ENCODE assay signal across 10 cellular contexts in the genomic region with DNA sequence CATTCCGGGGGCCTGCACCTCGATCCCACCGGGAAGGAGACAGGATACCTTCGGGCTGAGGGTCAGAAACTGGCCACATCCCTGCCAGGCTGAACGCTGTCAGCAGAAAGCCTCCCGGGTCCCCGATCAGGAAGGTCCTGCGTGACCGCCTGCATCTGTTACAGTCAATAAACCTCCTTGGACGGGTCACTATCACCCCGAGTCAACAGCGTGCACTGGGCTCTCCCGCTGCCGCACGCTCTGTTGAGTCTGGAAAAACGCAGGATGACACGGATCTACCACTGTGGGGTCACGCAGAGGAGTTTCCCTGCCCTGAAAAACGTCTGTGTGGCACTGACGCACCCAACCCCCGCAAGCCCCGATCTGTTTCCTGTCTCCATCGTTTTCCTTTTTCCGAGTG. TPM values are rescaled to one million over a fixed set of nuclear protein-coding genes. Genes with fewer than 3 reads are reported as not detected.
DNase-seq lines count a peak whose midpoint lies in the region; ATAC-seq and TF ChIP-seq lines count a peak whose summit lies in the region.
"Had no signal": no experiment of that assay in that cellular context is flagged by ENCODE, and none has a peak within 500 bp of the region (broad histone marks: within the 10 kb centered on the region; RNA-seq: fewer than 3 reads in every experiment).

No MANE protein-coding gene starts in this region.

- no peak overlapping the region for H2BK15ac ChIP-seq in H9 (ENCODE audit: low read depth, low read length)

- H2AFZ ChIP-seq in H9 (ENCODE audit: low read length) = no peak overlapping the region

- no peak overlapping the region for H3T11ph ChIP-seq in H9 (ENCODE audit: low read length)

- peak overlapping the region; percentile 58 for H3K4me3 ChIP-seq in AG04449 (ENCODE audit: low read depth, low read length)
- peak overlapping the region; percentile 50 for H3K4me3 ChIP-seq in mesodermal cell (ENCODE audit: extremely low read depth, insufficient read depth, low read length, poor library complexity, severe bottlenecking)
- H3K4me3 ChIP-seq: K562 had no signal

- no peak overlapping the region for H2BK12ac ChIP-seq in H9 (ENCODE audit: insufficient read length, low read depth, low read length)

- no peak overlapping the region for H4K91ac ChIP-seq in H9 (ENCODE audit: insufficient read length, low read depth, low read length)

- no peak for DNase-seq in AG04449 (ENCODE audit: low read depth, low spot score)
- no peak for DNase-seq in H9
- no peak for DNase-seq in central memory CD8-positive, alpha-beta T cell (ENCODE audit: low spot score in 2 of 2)
- no peak for DNase-seq in stimulated activated naive CD4-positive, alpha-beta T cell treated with Interleukin-2 at 50 U/mL for 16 hours (lab: John Stamatoyannopoulos, UW)
- DNase-seq in central memory CD4-positive, alpha-beta T cell = no peak
- DNase-seq: GDM1 had no signal

- peaks cover 7% of the 10 kb centered on the region; the same call in 1 of the 2 replicates for H3K79me2 ChIP-seq in H9 (ENCODE audit: insufficient read depth, low read length)

- H3K79me1 ChIP-seq in H9 (ENCODE audit: insufficient read depth, low read depth, low read length, poor library complexity, severe bottlenecking) = no peaks in the 10 kb centered on the region

- H3K18ac ChIP-seq in H9 (ENCODE audit: insufficient read length, low read depth, low read length) = no peak overlapping the region

- 0 out of 7 replicates have a peak overlapping the region, but pooled peaks of 1 of the 3 experiments have one; percentile 11 for H3K27ac Mint-ChIP-seq in H9
- no peak overlapping the region for H3K27ac Mint-ChIP-seq in central memory CD8-positive, alpha-beta T cell (ENCODE audit: low read depth)

- no peak overlapping the region for H2BK120ac ChIP-seq in H9 (ENCODE audit: low read depth, low read length, poor library complexity, severe bottlenecking)

- H3K4me2 ChIP-seq in H9 (ENCODE audit: insufficient read depth, insufficient read length, low read length) = peak overlapping the region; percentile 37

- no peak overlapping the region for H2BK20ac ChIP-seq in H9 (ENCODE audit: low read depth, low read length, poor library complexity, severe bottlenecking)

- H3K9me3 ChIP-seq in H9 (ENCODE audit: control insufficient read depth, low read depth, low read length) (no peaks in the 10 kb centered on the region), mesodermal cell (ENCODE audit: control insufficient read depth, low read length) (no peaks in the 10 kb centered on the region)

- TF ChIP-seq CTCF in AG04449 (IDR thresholded peaks at IDR 0.05; ENCODE audit: insufficient read depth, low read length, missing control alignments) (no peak), H9 (conservative IDR thresholded peaks at IDR 0.05) (no peak)

- H3K14ac ChIP-seq in H9 (ENCODE audit: insufficient read depth, low read length) = no peak overlapping the region

- no CpG with 5 or more reads among the region's 24 CpGs for WGBS in H9 (ENCODE audit: extremely low coverage, insufficient read length, low lambda C conversion rate)
- 24 to 25% methylated on average over 23 to 24 of the region's 24 CpGs for WGBS in mesodermal cell (ENCODE audit: insufficient coverage in 2 of 2), 2 experiments

- H4K8ac ChIP-seq in H9 (replicated peaks; ENCODE audit: insufficient read length, low read depth, low read length) = no peak overlapping the region

- peaks cover 14% of the 10 kb centered on the region for H3K23me2 ChIP-seq in H9 (ENCODE audit: insufficient read length, low read depth, low read length, poor library complexity, severe bottlenecking)

- H3K4ac ChIP-seq in H9 (ENCODE audit: low read depth, low read length) = no peak overlapping the region

- no peak overlapping the region for H4K5ac ChIP-seq in H9 (ENCODE audit: insufficient read length, low read depth, low read length)

- H3K27me3 ChIP-seq in H9 (ENCODE audit: insufficient read depth, low read length) = peaks cover 8% of the 10 kb centered on the region; the same call in 1 of the 2 replicates

- POLR2A ChIA-PET in AG04449 (lab: Yijun Ruan, JAX) = no interaction called here

- no peak overlapping the region for H3K56ac ChIP-seq in H9 (ENCODE audit: insufficient read length, low read depth, low read length)

- H3K27me3 Mint-ChIP-seq in H9 (ENCODE audit: low read depth) = peaks cover 43% of the 10 kb centered on the region
- H3K27me3 Mint-ChIP-seq in central memory CD8-positive, alpha-beta T cell = peaks cover 50% of the 10 kb centered on the region

- H4K20me1 ChIP-seq in H9 (ENCODE audit: control insufficient read depth, insufficient read depth, insufficient read length) = no peaks in the 10 kb centered on the region

- CTCF ChIA-PET in AG04449 (lab: Yijun Ruan, JAX) = no interaction called here

- H3K36me3 Mint-ChIP-seq in H9 (ENCODE audit: insufficient read depth in 1 of 3, low read depth in 3 of 3) = peaks cover 0 to 8% (median 0%) of the 10 kb centered on the region in 3 experiments; a peak in 3 of 7 replicates
- H3K36me3 Mint-ChIP-seq in central memory CD8-positive, alpha-beta T cell (ENCODE audit: insufficient read depth) = peaks cover 4% of the 10 kb centered on the region

- no peaks in the 10 kb centered on the region for H3K36me3 ChIP-seq in mesodermal cell (ENCODE audit: control insufficient read depth, insufficient read depth, low read length)

- no peaks in the 10 kb centered on the region for H3K9me3 Mint-ChIP-seq in H9
- no peaks in the 10 kb centered on the region for H3K9me3 Mint-ChIP-seq in central memory CD8-positive, alpha-beta T cell

- no peak overlapping the region for H2BK5ac ChIP-seq in H9 (ENCODE audit: insufficient read length, low read length)

- ATAC-seq in central memory CD8-positive, alpha-beta T cell (replicated peaks; ENCODE audit: extremely low read depth, poor library complexity, severe bottlenecking) = no peak
- ATAC-seq in HG03460 (IDR thresholded peaks at IDR 0.05; ENCODE audit: unreplicated experiment) (no peak), GM18502 (IDR thresholded peaks at IDR 0.05; ENCODE audit: poor library complexity, unreplicated experiment) (no peak)
- ATAC-seq: K562 had no signal

- no peak overlapping the region for H3K9ac ChIP-seq in H9 (ENCODE audit: extremely low read depth, insufficient read length, low read length)

- H3K4me1 ChIP-seq in H9 (ENCODE audit: insufficient read depth, low read length) (peaks cover 3% of the 10 kb centered on the region; the same call in 1 of the 2 replicates), mesodermal cell (ENCODE audit: control insufficient read depth, insufficient read depth, low read length, poor library complexity, severe bottlenecking) (peaks cover 26% of the 10 kb centered on the region)

- H3K23ac ChIP-seq in H9 (ENCODE audit: insufficient read length, low read depth, low read length) = no peak overlapping the region

- H3K4me3 Mint-ChIP-seq in H9 = peak overlapping the region; percentile 77 to 86
- peak overlapping the region; percentile 67 for H3K4me3 Mint-ChIP-seq in central memory CD8-positive, alpha-beta T cell

- no peak overlapping the region for H2AK5ac ChIP-seq in H9 (ENCODE audit: insufficient read length, low read length)

- H3K4me1 Mint-ChIP-seq in H9 = peaks cover 21 to 28% of the 10 kb centered on the region in 2 experiments
- peaks cover 37% of the 10 kb centered on the region for H3K4me1 Mint-ChIP-seq in central memory CD8-positive, alpha-beta T cell

- H3K27ac ChIP-seq in H9 (ENCODE audit: insufficient read length, low read depth, low read length) (no peak overlapping the region), mesodermal cell (ENCODE audit: low read depth, low read length, severe bottlenecking) (no peak overlapping the region)

RNA-seq across cellular contexts. Expression of gene PPP2R3B, which starts 12.1 kb away (rescaled TPM):
- total RNA-seq in H9 (2021) = 63.3 and 72.1 TPM in 2 replicates
- 65.9 TPM for polyA plus RNA-seq in mesodermal cell (2013, experiment 1 of 2)
- 55.8 TPM for polyA plus RNA-seq in mesodermal cell (2013, experiment 2 of 2)

RNA-seq across cellular contexts. Expression of gene GTPBP6, which starts 56.0 kb away (rescaled TPM):
- 64.0 and 64.5 TPM in 2 replicates for total RNA-seq in H9 (2021)
- polyA plus RNA-seq in mesodermal cell (2013, experiment 1 of 2) = 41.1 TPM
- polyA plus RNA-seq in mesodermal cell (2013, experiment 2 of 2) = 37.4 TPM
